Comparison of ENCODE assay signal across 1 cellular context in genomic region chr2:162037886-162038285, GRCh38.
TF ChIP-seq lines count a peak whose summit lies in the region.

No MANE protein-coding gene starts in this region.

TF ChIP-seq in WTC11, 78 proteins besides CTCF, POLR2A, EP300 and RAD21 (continued from another document):
- no peak for TF ChIP-seq ZNF425 (CRISPR knock-in tag; conservative IDR thresholded peaks at IDR 0.05)
- TF ChIP-seq ZNF396 (CRISPR knock-in tag; IDR thresholded peaks at IDR 0.05; ENCODE audit: borderline replicate concordance): no peak
- TF ChIP-seq, protein P1, sequence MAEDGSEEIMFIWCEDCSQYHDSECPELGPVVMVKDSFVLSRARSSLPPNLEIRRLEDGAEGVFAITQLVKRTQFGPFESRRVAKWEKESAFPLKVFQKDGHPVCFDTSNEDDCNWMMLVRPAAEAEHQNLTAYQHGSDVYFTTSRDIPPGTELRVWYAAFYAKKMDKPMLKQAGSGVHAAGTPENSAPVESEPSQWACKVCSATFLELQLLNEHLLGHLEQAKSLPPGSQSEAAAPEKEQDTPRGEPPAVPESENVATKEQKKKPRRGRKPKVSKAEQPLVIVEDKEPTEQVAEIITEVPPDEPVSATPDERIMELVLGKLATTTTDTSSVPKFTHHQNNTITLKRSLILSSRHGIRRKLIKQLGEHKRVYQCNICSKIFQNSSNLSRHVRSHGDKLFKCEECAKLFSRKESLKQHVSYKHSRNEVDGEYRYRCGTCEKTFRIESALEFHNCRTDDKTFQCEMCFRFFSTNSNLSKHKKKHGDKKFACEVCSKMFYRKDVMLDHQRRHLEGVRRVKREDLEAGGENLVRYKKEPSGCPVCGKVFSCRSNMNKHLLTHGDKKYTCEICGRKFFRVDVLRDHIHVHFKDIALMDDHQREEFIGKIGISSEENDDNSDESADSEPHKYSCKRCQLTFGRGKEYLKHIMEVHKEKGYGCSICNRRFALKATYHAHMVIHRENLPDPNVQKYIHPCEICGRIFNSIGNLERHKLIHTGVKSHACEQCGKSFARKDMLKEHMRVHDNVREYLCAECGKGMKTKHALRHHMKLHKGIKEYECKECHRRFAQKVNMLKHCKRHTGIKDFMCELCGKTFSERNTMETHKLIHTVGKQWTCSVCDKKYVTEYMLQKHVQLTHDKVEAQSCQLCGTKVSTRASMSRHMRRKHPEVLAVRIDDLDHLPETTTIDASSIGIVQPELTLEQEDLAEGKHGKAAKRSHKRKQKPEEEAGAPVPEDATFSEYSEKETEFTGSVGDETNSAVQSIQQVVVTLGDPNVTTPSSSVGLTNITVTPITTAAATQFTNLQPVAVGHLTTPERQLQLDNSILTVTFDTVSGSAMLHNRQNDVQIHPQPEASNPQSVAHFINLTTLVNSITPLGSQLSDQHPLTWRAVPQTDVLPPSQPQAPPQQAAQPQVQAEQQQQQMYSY (CRISPR knock-in tag; IDR thresholded peaks at IDR 0.05): no peak
- TF ChIP-seq NR1H2 (CRISPR knock-in tag; IDR thresholded peaks at IDR 0.05): no peak
TF ChIP-seq in WTC11: peak in this region for 0.
